In the genomic region with DNA sequence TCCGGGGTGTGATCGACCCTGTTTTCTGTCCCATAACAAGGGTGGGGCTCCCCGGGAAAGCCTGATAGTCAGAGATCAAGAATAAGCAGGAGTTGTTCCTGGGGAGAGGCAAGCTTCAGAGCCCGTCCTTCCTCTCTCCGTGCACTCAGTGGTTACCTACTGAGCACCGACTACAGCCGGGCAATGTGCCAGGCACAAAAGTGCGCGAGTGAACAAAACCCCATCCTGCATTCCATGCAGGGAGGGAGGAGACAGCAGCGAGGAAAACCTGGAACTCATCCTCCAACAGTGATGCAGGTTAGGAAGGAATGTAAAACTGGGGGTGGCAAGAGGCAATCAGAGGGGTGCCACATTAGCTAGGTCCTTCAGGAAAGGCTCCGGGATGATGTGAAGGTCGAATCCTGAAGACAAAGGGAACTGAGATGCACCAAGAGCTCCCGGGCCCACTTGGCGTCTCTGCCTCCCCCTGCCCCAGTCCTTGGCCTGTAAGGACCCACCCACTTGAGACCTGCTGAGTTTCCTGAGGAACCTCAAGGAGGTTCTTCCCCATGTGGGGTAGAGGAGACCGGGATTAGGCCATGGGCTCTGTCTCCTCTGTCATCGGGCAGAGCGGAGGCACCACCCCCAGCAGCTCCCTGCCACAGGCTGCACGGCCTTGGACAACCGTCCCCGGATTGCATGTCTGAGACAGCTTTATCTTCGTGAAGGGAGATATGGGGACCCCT, we compare ENCODE assay signal across 19 cellular contexts.
DNase-seq lines count a peak whose midpoint lies in the region; ATAC-seq and TF ChIP-seq lines count a peak whose summit lies in the region.
"Had no signal": no experiment of that assay in that cellular context is flagged by ENCODE, and none has a peak within 500 bp of the region (broad histone marks: within the 10 kb centered on the region; RNA-seq: fewer than 3 reads in every experiment).

No MANE protein-coding gene starts in this region.

- H3K27me3 Mint-ChIP-seq in activated T-cell treated with anti-CD3 and anti-CD28 coated beads, Interleukin-2, amount 50 U/mL, for 24 hours, result peaks cover 12% of the 10 kb centered on the region
- no peaks in the 10 kb centered on the region for H3K27me3 Mint-ChIP-seq in activated T-cell treated with anti-CD3 and anti-CD28 coated beads, Interleukin-2, amount 50 U/mL, for 72 hours (ENCODE audit: low read depth)
- peaks cover 1% of the 10 kb centered on the region for H3K27me3 Mint-ChIP-seq in activated CD8-positive, alpha-beta memory T cell treated with anti-CD3 and anti-CD28 coated beads, Interleukin-2, amount 10 ng/mL, durations not matched to agents 7 days and 5 days
- H3K27me3 Mint-ChIP-seq in type B pancreatic cell, result peaks cover 13% of the 10 kb centered on the region

- TF ChIP-seq CTCF in lung (IDR thresholded peaks at IDR 0.05; ENCODE audit: control extremely low read depth, extremely low read depth) (no peak), type B pancreatic cell (conservative IDR thresholded peaks at IDR 0.05) (no peak)

- H2AFZ ChIP-seq in GM23248, result no peak overlapping the region

- no peaks in the 10 kb centered on the region for H3K4me1 Mint-ChIP-seq in activated T-cell treated with anti-CD3 and anti-CD28 coated beads, Interleukin-2, amount 50 U/mL, for 24 hours (ENCODE audit: low read depth)
- peaks cover 9% of the 10 kb centered on the region for H3K4me1 Mint-ChIP-seq in activated T-cell treated with anti-CD3 and anti-CD28 coated beads, Interleukin-2, amount 50 U/mL, for 72 hours (ENCODE audit: low read depth)
- no peaks in the 10 kb centered on the region for H3K4me1 Mint-ChIP-seq in activated CD8-positive, alpha-beta memory T cell treated with anti-CD3 and anti-CD28 coated beads, Interleukin-2, amount 10 ng/mL, durations not matched to agents 7 days and 5 days
- peaks cover 23% of the 10 kb centered on the region for H3K4me1 Mint-ChIP-seq in type B pancreatic cell (ENCODE audit: unreplicated experiment)

- H3K27me3 ChIP-seq in lung (ENCODE audit: control insufficient read depth, insufficient read depth), result no peaks in the 10 kb centered on the region
- no peaks in the 10 kb centered on the region for H3K27me3 ChIP-seq in GM23248 (replicated peaks; ENCODE audit: insufficient read depth)
- H3K27me3 ChIP-seq: body of pancreas had no signal

- in situ Hi-C loops in GM23248 (cut with MboI), result no loop called here

- no peak overlapping the region for H3K9ac ChIP-seq in GM23248

- H3F3A ChIP-seq in GM23248 (ENCODE audit: insufficient read depth), result no peaks in the 10 kb centered on the region

- H3K9me3 Mint-ChIP-seq in activated T-cell treated with anti-CD3 and anti-CD28 coated beads, Interleukin-2, amount 50 U/mL, for 24 hours, result no peaks in the 10 kb centered on the region
- no peaks in the 10 kb centered on the region for H3K9me3 Mint-ChIP-seq in activated T-cell treated with anti-CD3 and anti-CD28 coated beads, Interleukin-2, amount 50 U/mL, for 72 hours
- no peaks in the 10 kb centered on the region for H3K9me3 Mint-ChIP-seq in activated CD8-positive, alpha-beta memory T cell treated with anti-CD3 and anti-CD28 coated beads, Interleukin-2, amount 10 ng/mL, durations not matched to agents 7 days and 5 days (ENCODE audit: low read depth)
- H3K9me3 Mint-ChIP-seq in type B pancreatic cell, result peaks cover 8% of the 10 kb centered on the region
- H3K9me3 Mint-ChIP-seq: activated naive CD4-positive, alpha-beta T cell treated with anti-CD3 and anti-CD28 coated beads for 36 hours; CD4-positive, alpha-beta memory T cell had no signal

- H3K4me1 ChIP-seq in lung (ENCODE audit: control insufficient read depth in 2 of 2, insufficient read depth in 2 of 2, low read length in 2 of 2) (peaks cover 0 to 8% of the 10 kb centered on the region in 2 donors), GM23248 (ENCODE audit: insufficient read depth) (no peaks in the 10 kb centered on the region)
- H3K4me1 ChIP-seq: body of pancreas had no signal

- peak; percentile 16 for DNase-seq in activated T-cell treated with anti-CD3 and anti-CD28 coated beads, Interleukin-2, amount 50 U/mL, for 24 hours
- no peak for DNase-seq in activated T-cell treated with anti-CD3 and anti-CD28 coated beads, Interleukin-2, amount 50 U/mL, for 72 hours
- peak; percentile 28 for DNase-seq in activated CD8-positive, alpha-beta memory T cell treated with anti-CD3 and anti-CD28 coated beads, Interleukin-2, amount 10 ng/mL, durations not matched to agents 7 days and 5 days
- DNase-seq in lung (ENCODE audit: low spot score), result peak; percentile 19
- DNase-seq in type B pancreatic cell (ENCODE audit: extremely low spot score, unreplicated experiment), result peak; percentile 40
- DNase-seq in activated gamma-delta T cell (lab: John Stamatoyannopoulos, UW), result no peak
- DNase-seq in NCI-H82 (lab: John Stamatoyannopoulos, UW), result no peak
- no peak for DNase-seq in GM23248
- DNase-seq: activated naive CD4-positive, alpha-beta T cell treated with anti-CD3 and anti-CD28 coated beads for 36 hours; body of pancreas; CD4-positive, alpha-beta memory T cell; glutamatergic neuron; MM.1S; NCI-H1930; stimulated activated CD4-positive, alpha-beta T cell treated with anti-CD3 and anti-CD28 coated beads, Interleukin-12 subunit alpha, Interleukin-12 subunit beta, amount 100 ng/mL, for 4 hours; stimulated activated naive CD4-positive, alpha-beta T cell treated with Interleukin-2 at 50 U/mL for 16 hours; T-helper 1 cell had no signal

- H3K36me3 Mint-ChIP-seq in activated T-cell treated with anti-CD3 and anti-CD28 coated beads, Interleukin-2, amount 50 U/mL, for 24 hours (ENCODE audit: low read depth), result no peaks in the 10 kb centered on the region
- no peaks in the 10 kb centered on the region for H3K36me3 Mint-ChIP-seq in activated T-cell treated with anti-CD3 and anti-CD28 coated beads, Interleukin-2, amount 50 U/mL, for 72 hours (ENCODE audit: insufficient read depth in 2 of 2)
- no peaks in the 10 kb centered on the region for H3K36me3 Mint-ChIP-seq in activated CD8-positive, alpha-beta memory T cell treated with anti-CD3 and anti-CD28 coated beads, Interleukin-2, amount 10 ng/mL, durations not matched to agents 7 days and 5 days
- H3K36me3 Mint-ChIP-seq in type B pancreatic cell, result no peaks in the 10 kb centered on the region
- H3K36me3 Mint-ChIP-seq: CD4-positive, alpha-beta memory T cell had no signal

- no peak for ATAC-seq in activated T-cell treated with anti-CD3 and anti-CD28 coated beads, Interleukin-2, amount 50 U/mL, for 72 hours (replicated peaks in 1 of 2)
- no peak for ATAC-seq in activated CD8-positive, alpha-beta memory T cell treated with anti-CD3 and anti-CD28 coated beads, Interleukin-2, amount 10 ng/mL, durations not matched to agents 7 days and 5 days
- no peak for ATAC-seq in lung (ENCODE audit: insufficient read depth, low FRiP score)
- ATAC-seq: body of pancreas, esophagus mucosa had no signal

- no peak overlapping the region for H3K27ac Mint-ChIP-seq in activated T-cell treated with anti-CD3 and anti-CD28 coated beads, Interleukin-2, amount 50 U/mL, for 24 hours
- no peak overlapping the region for H3K27ac Mint-ChIP-seq in activated T-cell treated with anti-CD3 and anti-CD28 coated beads, Interleukin-2, amount 50 U/mL, for 72 hours
- H3K27ac Mint-ChIP-seq in activated CD8-positive, alpha-beta memory T cell treated with anti-CD3 and anti-CD28 coated beads, Interleukin-2, amount 10 ng/mL, durations not matched to agents 7 days and 5 days, result no peak overlapping the region
- H3K27ac Mint-ChIP-seq in type B pancreatic cell, result no peak overlapping the region
- H3K27ac Mint-ChIP-seq: activated naive CD4-positive, alpha-beta T cell treated with anti-CD3 and anti-CD28 coated beads for 36 hours; CD4-positive, alpha-beta memory T cell had no signal

- 86% methylated on average over 21 of the region's 21 CpGs for WGBS in lung, 2 donors
- WGBS in GM23248 (ENCODE audit: low coverage in 1 of 2, low lambda C conversion rate in 2 of 2, missing lambda C conversion rate in 2 of 2), 2 experiments, result 57 to 61% methylated on average over 21 of the region's 21 CpGs

- H3K36me3 ChIP-seq in lung (ENCODE audit: control insufficient read depth in 2 of 2, insufficient read depth in 2 of 2, low read length in 2 of 2) (no peaks in the 10 kb centered on the region), GM23248 (ENCODE audit: low read depth) (no peaks in the 10 kb centered on the region)

- no peaks in the 10 kb centered on the region for H4K20me1 ChIP-seq in GM23248 (ENCODE audit: insufficient read depth)

- H3K4me3 ChIP-seq in lung (no peak overlapping the region), GM23248 (no peak overlapping the region)
- H3K4me3 ChIP-seq: body of pancreas had no signal

- no peak overlapping the region for H3K27ac ChIP-seq in lung (ENCODE audit: low read depth in 1 of 2, low read length in 1 of 2)
- H3K27ac ChIP-seq in GM23248, result no peak overlapping the region
- H3K27ac ChIP-seq: body of pancreas, VCaP had no signal

- CTCF ChIA-PET in activated CD8-positive, alpha-beta memory T cell treated with anti-CD3 and anti-CD28 coated beads, Interleukin-2, amount 10 ng/mL, durations not matched to agents 7 days and 5 days (lab: Charles Lee), result interaction anchor here (0.5 kb wide), 1 partner anchor 737 kb away, joined by 3 read pairs; no protein-coding TSS in a partner anchor

- no peaks in the 10 kb centered on the region for H3K9me2 ChIP-seq in GM23248 (ENCODE audit: insufficient read depth)

- H3K4me2 ChIP-seq in GM23248 (ENCODE audit: unreplicated experiment), result no peak overlapping the region

- H3K79me2 ChIP-seq in GM23248 (ENCODE audit: insufficient read depth), result no peaks in the 10 kb centered on the region

- H3K4me3 Mint-ChIP-seq in activated T-cell treated with anti-CD3 and anti-CD28 coated beads, Interleukin-2, amount 50 U/mL, for 24 hours, result no peak overlapping the region
- no peak overlapping the region for H3K4me3 Mint-ChIP-seq in activated T-cell treated with anti-CD3 and anti-CD28 coated beads, Interleukin-2, amount 50 U/mL, for 72 hours
- H3K4me3 Mint-ChIP-seq in activated CD8-positive, alpha-beta memory T cell treated with anti-CD3 and anti-CD28 coated beads, Interleukin-2, amount 10 ng/mL, durations not matched to agents 7 days and 5 days, result no peak overlapping the region
- no peak overlapping the region for H3K4me3 Mint-ChIP-seq in type B pancreatic cell
- H3K4me3 Mint-ChIP-seq: activated naive CD4-positive, alpha-beta T cell treated with anti-CD3 and anti-CD28 coated beads for 36 hours; CD4-positive, alpha-beta memory T cell had no signal

- H3K9me3 ChIP-seq in lung (ENCODE audit: control insufficient read depth in 2 of 2, insufficient read depth in 1 of 2, low read length in 1 of 2) (no peaks in the 10 kb centered on the region), GM23248 (ENCODE audit: low read depth) (no peaks in the 10 kb centered on the region)
- H3K9me3 ChIP-seq: body of pancreas had no signal

Comparison
In these comparisons a context has a peak if more than half of its experiments do, and no peak if none do; other contexts are left out.
1. DNase-seq: peak in activated T-cell treated with anti-CD3 and anti-CD28 coated beads, Interleukin-2, amount 50 U/mL, for 24 hours (single experiment), activated CD8-positive, alpha-beta memory T cell treated with anti-CD3 and anti-CD28 coated beads, Interleukin-2, amount 10 ng/mL, durations not matched to agents 7 days and 5 days (single experiment), lung (single experiment) and type B pancreatic cell (single experiment); none in activated T-cell treated with anti-CD3 and anti-CD28 coated beads, Interleukin-2, amount 50 U/mL, for 72 hours (0 of 2), activated gamma-delta T cell (single experiment), NCI-H82 (single experiment) and GM23248 (single experiment).